Comparison of ENCODE assay signal across 19 cellular contexts in genomic region chr4:170651786-170652185, GRCh38.
"Had no signal": no experiment of that assay in that cellular context is flagged by ENCODE, and none has a peak within 500 bp of the region (broad histone marks: within the 10 kb centered on the region; RNA-seq: fewer than 3 reads in every experiment).

No MANE protein-coding gene starts in this region.

- H3K4me1 ChIP-seq: esophagus muscularis mucosa, gastrocnemius medialis, heart right ventricle, neural progenitor cell, sigmoid colon, thyroid gland had no signal

- H3K9me3 ChIP-seq: esophagus muscularis mucosa, gastrocnemius medialis, sigmoid colon, thyroid gland had no signal

- H3K4me3 ChIP-seq: cardiac muscle cell, esophagus muscularis mucosa, gastrocnemius medialis, heart right ventricle, lung, neural progenitor cell, sigmoid colon, thyroid gland had no signal

- ATAC-seq: activated CD8-positive, alpha-beta T cell treated with anti-CD3 and anti-CD28 coated beads, Interleukin-2, amount 10 ng/mL, durations not matched to agents 7 days and 5 days; activated naive CD4-positive, alpha-beta T cell treated with anti-CD3 and anti-CD28 coated beads, Interleukin-2, amount 50 U/mL, for 72 hours; activated T-cell treated with anti-CD3 and anti-CD28 coated beads, Interleukin-2, amount 50 U/mL, for 72 hours; gastrocnemius medialis; heart right ventricle; left colon; stimulated activated effector memory CD8-positive, alpha-beta T cell treated with anti-CD3 and anti-CD28 coated beads, Interleukin-12 subunit alpha, Interleukin-12 subunit beta, amount 100 ng/mL, for 72 hours had no signal

- H3K27ac ChIP-seq: cardiac muscle cell, esophagus muscularis mucosa, gastrocnemius medialis, heart right ventricle, neural progenitor cell, sigmoid colon, thyroid gland had no signal

- H3K36me3 ChIP-seq: cardiac muscle cell, esophagus muscularis mucosa, gastrocnemius medialis, heart right ventricle, neural progenitor cell, sigmoid colon, thyroid gland had no signal

- DNase-seq: activated B cell treated with CpG ODN at 0.5 μM for 24 hours; activated CD4-positive, alpha-beta T cell treated with anti-CD3 and anti-CD28 coated beads, Interleukin-2, amount 10 ng/mL, durations not matched to agents 24 days and 14 days; activated CD8-positive, alpha-beta memory T cell treated with anti-CD3 and anti-CD28 coated beads, Interleukin-2, amount 50 U/mL, for 4 hours; activated CD8-positive, alpha-beta T cell treated with anti-CD3 and anti-CD28 coated beads, Interleukin-2, amount 10 ng/mL, durations not matched to agents 7 days and 5 days; activated gamma-delta T cell; activated T-cell treated with anti-CD3 and anti-CD28 coated beads, Interleukin-2, amount 50 U/mL, for 72 hours; gastrocnemius medialis; heart right ventricle; left colon; naive B cell; sigmoid colon; SW 1271; thyroid gland had no signal

- H3K27me3 ChIP-seq: cardiac muscle cell, esophagus muscularis mucosa, gastrocnemius medialis, heart right ventricle, neural progenitor cell, sigmoid colon, thyroid gland had no signal
